In genomic region chr14:69540654-69541335, GRCh38 we compare ENCODE assay signal across 20 cellular contexts. TPM values are rescaled to one million over a fixed set of nuclear protein-coding genes. Genes with fewer than 3 reads are reported as not detected.
DNase-seq lines count a peak whose midpoint lies in the region; ATAC-seq and TF ChIP-seq lines count a peak whose summit lies in the region.
"Had no signal": no experiment of that assay in that cellular context is flagged by ENCODE, and none has a peak within 500 bp of the region (broad histone marks: within the 10 kb centered on the region; RNA-seq: fewer than 3 reads in every experiment).

No MANE protein-coding gene starts in this region.

- H3K27me3 Mint-ChIP-seq in MCF 10A (ENCODE audit: insufficient read depth, unreplicated experiment): no peaks in the 10 kb centered on the region

- WGBS in mammary epithelial cell (ENCODE audit: low coverage, missing lambda C conversion rate): 80% methylated on average over 4 of the region's 5 CpGs
- WGBS in transverse colon (ENCODE audit: low coverage in 1 of 2), 2 donors: 27 to 41% methylated on average over 4 to 5 of the region's 5 CpGs
- 72 to 74% methylated on average over 5 of the region's 5 CpGs for WGBS in gastroesophageal sphincter (ENCODE audit: low coverage in 1 of 2), 2 donors

- H2AFZ ChIP-seq in mammary epithelial cell (ENCODE audit: low read depth, low read length): no peak overlapping the region

- peaks cover 16% of the 10 kb centered on the region for H3K4me1 ChIP-seq in mammary epithelial cell (ENCODE audit: insufficient read depth, low read length)
- peaks cover 0 to 11% (median 0%) of the 10 kb centered on the region in 4 donors for H3K4me1 ChIP-seq in transverse colon
- H3K4me1 ChIP-seq in upper lobe of right lung: peaks cover 6% of the 10 kb centered on the region
- no peaks in the 10 kb centered on the region for H3K4me1 ChIP-seq in gastroesophageal sphincter

- BruUV-seq in MCF 10A (replicated peaks; lab: Mats Ljungman, UMichigan): no TSS peak
- no TSS peak for BruUV-seq in mammary epithelial cell (replicated peaks; lab: Mats Ljungman, UMichigan)

- TF ChIP-seq POLR2A in transverse colon (IDR thresholded peaks at IDR 0.05) (no peak), gastroesophageal sphincter (IDR thresholded peaks at IDR 0.05) (no peak)

- no peaks in the 10 kb centered on the region for H3K9me3 Mint-ChIP-seq in MCF 10A (ENCODE audit: unreplicated experiment)
- H3K9me3 Mint-ChIP-seq: CD8-positive, alpha-beta memory T cell had no signal

- H3K27ac Mint-ChIP-seq in MCF 10A (ENCODE audit: low read depth, unreplicated experiment): peak overlapping the region; percentile 77

- H3K27ac ChIP-seq in mammary epithelial cell (ENCODE audit: insufficient read depth, low read depth, low read length) (no peak overlapping the region), transverse colon (peak overlapping the region in 3 of 4 donors; percentile 25 to 43 (median 35)), upper lobe of right lung (no peak overlapping the region), gastroesophageal sphincter (no peak overlapping the region)
- H3K27ac ChIP-seq: BLaER1 had no signal

- no peaks in the 10 kb centered on the region for H3K79me2 ChIP-seq in mammary epithelial cell (ENCODE audit: insufficient read depth, low read length)

- no peak overlapping the region for H3K4me2 ChIP-seq in mammary epithelial cell (ENCODE audit: insufficient read depth, low read depth, low read length)
- H3K4me2 ChIP-seq: BLaER1 had no signal

- peak; percentile 80 for ATAC-seq in left colon
- ATAC-seq in upper lobe of right lung: no peak
- ATAC-seq in gastroesophageal sphincter: no peak

- TF ChIP-seq CTCF in MCF 10A (IDR thresholded peaks at IDR 0.05; ENCODE audit: unreplicated experiment) (no peak), mammary epithelial cell (conservative IDR thresholded peaks at IDR 0.05 in 1 of 2, IDR thresholded peaks at IDR 0.05 in 1 of 2; ENCODE audit: extremely low read depth in 1 of 2, insufficient read depth in 1 of 2, low read depth in 1 of 2, low read length in 2 of 2) (no peak), transverse colon (IDR thresholded peaks at IDR 0.05) (no peak), upper lobe of right lung (IDR thresholded peaks at IDR 0.05) (no peak), gastroesophageal sphincter (IDR thresholded peaks at IDR 0.05) (no peak)

- no peaks in the 10 kb centered on the region for H3K9me3 ChIP-seq in mammary epithelial cell (replicated peaks; ENCODE audit: insufficient read depth, low read length)
- H3K9me3 ChIP-seq in transverse colon: no peaks in the 10 kb centered on the region
- no peaks in the 10 kb centered on the region for H3K9me3 ChIP-seq in upper lobe of right lung
- no peaks in the 10 kb centered on the region for H3K9me3 ChIP-seq in gastroesophageal sphincter
- H3K9me3 ChIP-seq: BLaER1, MG63 had no signal

- H4K20me1 ChIP-seq in mammary epithelial cell (ENCODE audit: insufficient read depth, low read length): no peaks in the 10 kb centered on the region
- H4K20me1 ChIP-seq: BLaER1 had no signal

- H3K36me3 ChIP-seq in mammary epithelial cell (ENCODE audit: insufficient read depth, low read length) (no peaks in the 10 kb centered on the region), transverse colon (no peaks in the 10 kb centered on the region), upper lobe of right lung (no peaks in the 10 kb centered on the region), gastroesophageal sphincter (no peaks in the 10 kb centered on the region)
- H3K36me3 ChIP-seq: BLaER1, MG63 had no signal

- H3K4me3 ChIP-seq in mammary epithelial cell (replicated peaks in 1 of 3; ENCODE audit: insufficient read depth in 1 of 3, low read depth in 2 of 3, low read length in 3 of 3): no peak overlapping the region
- H3K4me3 ChIP-seq in transverse colon: no peak overlapping the region
- no peak overlapping the region for H3K4me3 ChIP-seq in upper lobe of right lung
- no peak overlapping the region for H3K4me3 ChIP-seq in gastroesophageal sphincter
- H3K4me3 ChIP-seq: BLaER1, MG63 had no signal

- peaks cover 11% of the 10 kb centered on the region for H3K4me1 Mint-ChIP-seq in MCF 10A (ENCODE audit: insufficient read depth, unreplicated experiment)

- DNase-seq in MCF 10A (ENCODE audit: unreplicated experiment) (no peak), mammary epithelial cell (no peak), MV-4-11 (lab: John Stamatoyannopoulos, UW) (peak; percentile 66), left colon (no peak), transverse colon (no peak), upper lobe of right lung (no peak)
- no peak for DNase-seq in activated T-cell treated with anti-CD3 and anti-CD28 coated beads, Interleukin-2, amount 50 U/mL, for 48 hours
- DNase-seq: CD8-positive, alpha-beta memory T cell; DMS53; Karpas-422; NCI-H1105 treated with DMSO at 0.1 percent for 48 hours; NCI-H1694; NCI-H2081 treated with DMSO at 0.1 percent for 48 hours; NCI-H82 had no signal

- H3K27me3 ChIP-seq in mammary epithelial cell (ENCODE audit: insufficient read depth, low read length): no peaks in the 10 kb centered on the region
- H3K27me3 ChIP-seq in transverse colon: peaks cover 7% of the 10 kb centered on the region
- no peaks in the 10 kb centered on the region for H3K27me3 ChIP-seq in upper lobe of right lung
- H3K27me3 ChIP-seq in gastroesophageal sphincter: peaks cover 36% of the 10 kb centered on the region
- H3K27me3 ChIP-seq: BLaER1, MG63 had no signal

- peaks cover 6% of the 10 kb centered on the region for H3K36me3 Mint-ChIP-seq in MCF 10A (ENCODE audit: insufficient read depth, unreplicated experiment)
- H3K36me3 Mint-ChIP-seq: CD8-positive, alpha-beta memory T cell had no signal

- CTCF ChIA-PET in MCF 10A (lab: Yijun Ruan, JAX) (interaction anchor here (0.6 to 5.4 kb wide), 8 partner anchors 34 to 692 kb away, joined by 3 to 49 read pairs (median 6); partner anchors contain the start of gene CCDC177), mammary epithelial cell (lab: Charles Lee; ENCODE audit: low non-redundant PET) (no interaction called here)

- intact Hi-C loops in MCF 10A (cut with micrococcal nuclease) (no loop called here), mammary epithelial cell (cut with micrococcal nuclease) (no loop called here), left colon (cut with DNase I, micrococcal nuclease) (no loop called here), transverse colon (cut with DNase I; ENCODE audit: low total_unique reads) (no loop called here), upper lobe of right lung (cut with DNase I) (no loop called here)

- in situ Hi-C loops in mammary epithelial cell (cut with MboI; ENCODE audit: low sequenced_read_pairs in 2 of 2): no loop called here
- in situ Hi-C loops in transverse colon (cut with MboI; ENCODE audit: low pct_ligation_motif_present in 1 of 4, low pct_unique_long_range_greater_than_20kb in 1 of 4, low sequenced_read_pairs in 3 of 4): no loop called here

- dilution Hi-C loops in mammary epithelial cell (cut with HindIII; ENCODE audit: low sequenced_read_pairs): loop anchor here (5.0 kb wide), 1 partner anchor 92 kb away; no protein-coding TSS in a partner anchor

- no peak overlapping the region for H3K4me3 Mint-ChIP-seq in MCF 10A (ENCODE audit: unreplicated experiment)
- H3K4me3 Mint-ChIP-seq: CD8-positive, alpha-beta memory T cell had no signal

- TF ChIP-seq EP300 in transverse colon (IDR thresholded peaks at IDR 0.05; ENCODE audit: low read depth) (no peak), gastroesophageal sphincter (IDR thresholded peaks at IDR 0.05) (no peak)

- POLR2A ChIA-PET in MCF 10A (lab: Yijun Ruan, JAX): interaction anchor here (0.7 to 1.2 kb wide), 2 partner anchors 40 to 336 kb away, joined by 4 to 6 read pairs; no protein-coding TSS in a partner anchor

- no peak overlapping the region for H3K9ac ChIP-seq in mammary epithelial cell (ENCODE audit: insufficient read depth, low read length)
- H3K9ac ChIP-seq: BLaER1 had no signal

RNA-seq across cellular contexts. Expression of gene CCDC177, which starts 33.9 kb away (rescaled TPM):
- total RNA-seq in MCF 10A (2022) (not detected in 2 replicates), mammary epithelial cell (not detected), left colon (not detected), transverse colon (not detected), upper lobe of right lung (not detected), gastroesophageal sphincter (not detected)
- polyA plus RNA-seq in mammary epithelial cell: not detected
- polyA minus RNA-seq in mammary epithelial cell: not detected
- total RNA-seq: A172; CD8-positive, alpha-beta memory T cell; IMR-90; NCI-H460 had no signal
- polyA plus RNA-seq: CD8-positive, alpha-beta memory T cell; IMR-90 had no signal

RNA-seq across cellular contexts. Expression of gene PLEKHD1, which starts 56.3 kb away (rescaled TPM):
- total RNA-seq in MCF 10A (2022) (0.05 TPM in 1 of 2 replicates, not detected in the other), mammary epithelial cell (not detected), left colon (under 1 TPM; 0.14 to 0.18 TPM), transverse colon (under 1 TPM in 2 of 4 donors, not detected in 2; 0.14 to 0.16 TPM), upper lobe of right lung (0.41 TPM), gastroesophageal sphincter (under 1 TPM in 2 of 4 donors, not detected in 2; 0.08 to 0.16 TPM)
- polyA plus RNA-seq in mammary epithelial cell: not detected
- polyA minus RNA-seq in mammary epithelial cell: not detected
- total RNA-seq: A172, NCI-H460 had no signal
- polyA plus RNA-seq: IMR-90 had no signal

Comparison
In these comparisons a context has a peak if more than half of its experiments do, and no peak if none do; other contexts are left out.
1. H3K27ac ChIP-seq: peak in transverse colon (3 of 4); none in mammary epithelial cell (single experiment), upper lobe of right lung (single experiment) and gastroesophageal sphincter (0 of 4).